35 cellular contexts compared by ENCODE assay signal in genomic region chr6:57019434-57019833, GRCh38.
"Had no signal": no experiment of that assay in that cellular context is flagged by ENCODE, and none has a peak within 500 bp of the region (broad histone marks: within the 10 kb centered on the region; RNA-seq: fewer than 3 reads in every experiment).

No MANE protein-coding gene starts in this region.

- H3K36me3 Mint-ChIP-seq: activated CD4-positive, alpha-beta memory T cell treated with anti-CD3 and anti-CD28 coated beads for 36 hours; activated naive CD4-positive, alpha-beta T cell treated with anti-CD3 and anti-CD28 coated beads, Interleukin-2, amount 10 ng/mL, durations not matched to agents 7 days and 5 days had no signal

- H3K4me1 ChIP-seq: ascending aorta had no signal

- H3K4me3 Mint-ChIP-seq: activated B cell treated with CpG ODN at 0.5 μM for 24 hours; activated CD4-positive, alpha-beta memory T cell treated with anti-CD3 and anti-CD28 coated beads for 36 hours; activated CD4-positive, alpha-beta T cell treated with anti-CD3 and anti-CD28 coated beads, Interleukin-2, amount 10 ng/mL, durations not matched to agents 24 days and 14 days; activated CD8-positive, alpha-beta T cell treated with anti-CD3 and anti-CD28 coated beads for 36 hours; activated naive CD4-positive, alpha-beta T cell treated with anti-CD3 and anti-CD28 coated beads, Interleukin-2, amount 10 ng/mL, durations not matched to agents 7 days and 5 days; activated naive CD4-positive, alpha-beta T cell treated with anti-CD3 and anti-CD28 coated beads, Interleukin-2, amount 50 U/mL, for 24 hours; activated naive CD8-positive, alpha-beta T cell; activated naive CD8-positive, alpha-beta T cell treated with anti-CD3 and anti-CD28 coated beads, Interleukin-2, amount 10 ng/mL, durations not matched to agents 7 days and 5 days; activated naive CD8-positive, alpha-beta T cell treated with anti-CD3 and anti-CD28 coated beads, Interleukin-2, amount 50 U/mL, for 24 hours; activated T-cell treated with anti-CD3 and anti-CD28 coated beads, Interleukin-2, amount 50 U/mL, for 24 hours; brain; central memory CD8-positive, alpha-beta T cell; T-cell; T-helper 2 cell treated with Interferon-gamma antibody and Interleukin-4, amounts not matched to agents 5 μg/mL and 100 μg/mL, for 36 hours had no signal

- H3K36me3 ChIP-seq: ascending aorta, cardiac muscle cell had no signal

- H3K4me3 ChIP-seq: ascending aorta, cardiac muscle cell had no signal

- H3K27ac ChIP-seq: ascending aorta, cardiac muscle cell, VCaP had no signal

- H3K4me1 Mint-ChIP-seq: activated B cell treated with CpG ODN at 0.5 μM for 24 hours; activated CD4-positive, alpha-beta T cell treated with anti-CD3 and anti-CD28 coated beads, Interleukin-2, amount 10 ng/mL, durations not matched to agents 24 days and 14 days; activated naive CD4-positive, alpha-beta T cell treated with anti-CD3 and anti-CD28 coated beads, Interleukin-2, amount 10 ng/mL, durations not matched to agents 7 days and 5 days; activated naive CD4-positive, alpha-beta T cell treated with anti-CD3 and anti-CD28 coated beads, Interleukin-2, amount 50 U/mL, for 24 hours; activated naive CD8-positive, alpha-beta T cell treated with anti-CD3 and anti-CD28 coated beads, Interleukin-2, amount 10 ng/mL, durations not matched to agents 7 days and 5 days; activated naive CD8-positive, alpha-beta T cell treated with anti-CD3 and anti-CD28 coated beads, Interleukin-2, amount 50 U/mL, for 24 hours; brain; central memory CD8-positive, alpha-beta T cell; T-cell had no signal

- H3K9me3 ChIP-seq: ascending aorta had no signal

- H3K27ac Mint-ChIP-seq: activated B cell treated with CpG ODN at 0.5 μM for 24 hours; activated CD4-positive, alpha-beta memory T cell treated with anti-CD3 and anti-CD28 coated beads for 36 hours; activated CD4-positive, alpha-beta T cell treated with anti-CD3 and anti-CD28 coated beads, Interleukin-2, amount 10 ng/mL, durations not matched to agents 24 days and 14 days; activated CD8-positive, alpha-beta T cell treated with anti-CD3 and anti-CD28 coated beads for 36 hours; activated naive CD4-positive, alpha-beta T cell treated with anti-CD3 and anti-CD28 coated beads, Interleukin-2, amount 10 ng/mL, durations not matched to agents 7 days and 5 days; activated naive CD4-positive, alpha-beta T cell treated with anti-CD3 and anti-CD28 coated beads, Interleukin-2, amount 50 U/mL, for 24 hours; activated naive CD8-positive, alpha-beta T cell; activated naive CD8-positive, alpha-beta T cell treated with anti-CD3 and anti-CD28 coated beads, Interleukin-2, amount 10 ng/mL, durations not matched to agents 7 days and 5 days; activated naive CD8-positive, alpha-beta T cell treated with anti-CD3 and anti-CD28 coated beads, Interleukin-2, amount 50 U/mL, for 24 hours; activated T-cell treated with anti-CD3 and anti-CD28 coated beads, Interleukin-2, amount 50 U/mL, for 24 hours; activated T-helper 2 cell treated with anti-CD3 and anti-CD28 coated beads, Interferon-gamma antibody, Interleukin-2, Interleukin-4, amounts not matched to agents 10 μg/mL and 5 μg/mL and 100 μg/mL, durations not matched to agents 14 hours and 24 hours and 36 hours; brain; T-cell; T-helper 2 cell treated with Interferon-gamma antibody and Interleukin-4, amounts not matched to agents 5 μg/mL and 100 μg/mL, for 36 hours had no signal

- H3K27me3 Mint-ChIP-seq: activated CD4-positive, alpha-beta memory T cell treated with anti-CD3 and anti-CD28 coated beads for 36 hours; activated naive CD8-positive, alpha-beta T cell; activated naive CD8-positive, alpha-beta T cell treated with anti-CD3 and anti-CD28 coated beads, Interleukin-2, amount 50 U/mL, for 24 hours had no signal

- ATAC-seq: activated CD8-positive, alpha-beta T cell treated with anti-CD3 and anti-CD28 coated beads for 36 hours; activated naive CD8-positive, alpha-beta T cell treated with anti-CD3 and anti-CD28 coated beads, Interleukin-2, amount 50 U/mL, for 24 hours; T-cell had no signal

- DNase-seq: activated B cell treated with CpG ODN at 0.5 μM for 24 hours; activated CD4-positive, alpha-beta memory T cell treated with anti-CD3 and anti-CD28 coated beads for 36 hours; activated CD4-positive, alpha-beta T cell treated with anti-CD3 and anti-CD28 coated beads for 4 hours; activated CD4-positive, alpha-beta T cell treated with anti-CD3 and anti-CD28 coated beads, Interleukin-2, amount 10 ng/mL, durations not matched to agents 24 days and 14 days; activated CD4-positive, alpha-beta T cell treated with anti-CD3 and anti-CD28 coated beads, Interleukin-2, amount 50 U/mL, for 1 hour; activated CD4-positive, alpha-beta T cell treated with anti-CD3 and anti-CD28 coated beads, Interleukin-2, amount 50 U/mL, for 4 hours; activated CD4-positive, CD25-positive, alpha-beta regulatory T cell treated with anti-CD3 and anti-CD28 coated beads, Interleukin-2, amount 50 U/mL, for 72 hours; activated CD8-positive, alpha-beta memory T cell treated with anti-CD3 and anti-CD28 coated beads, Interleukin-2, amount 50 U/mL, for 4 hours; activated CD8-positive, alpha-beta T cell treated with anti-CD3 and anti-CD28 coated beads for 36 hours; activated effector memory CD4-positive, alpha-beta T cell treated with Interleukin-2 at 50 U/mL for 16 hours; activated gamma-delta T cell; activated naive CD4-positive, alpha-beta T cell treated with anti-CD3 and anti-CD28 coated beads, Interleukin-2, amount 10 ng/mL, durations not matched to agents 7 days and 5 days; activated naive CD4-positive, alpha-beta T cell treated with Interleukin-2 at 50 U/mL for 16 hours; activated naive CD8-positive, alpha-beta T cell treated with anti-CD3 and anti-CD28 coated beads, Interleukin-2, amount 10 ng/mL, durations not matched to agents 7 days and 5 days; activated naive CD8-positive, alpha-beta T cell treated with anti-CD3 and anti-CD28 coated beads, Interleukin-2, amount 50 U/mL, for 24 hours; activated T-cell treated with anti-CD3 and anti-CD28 coated beads for 4 hours; activated T-cell treated with anti-CD3 and anti-CD28 coated beads, Interleukin-2, amount 50 U/mL, for 24 hours; activated T-cell treated with anti-CD3 and anti-CD28 coated beads, Interleukin-2, amount 50 U/mL, for 48 hours; amygdala; anterior cingulate cortex; caudate nucleus; cerebellar nuclear complex; T-cell; T-helper 2 cell; T-helper 9 cell had no signal

- FAIRE-seq: bronchial epithelial cell had no signal

- H3K27me3 ChIP-seq: ascending aorta, cardiac muscle cell had no signal
